In genomic region chr3:190404715-190405114, GRCh38 we compare ENCODE assay signal across 28 cellular contexts. TPM values are rescaled to one million over a fixed set of nuclear protein-coding genes. Genes with fewer than 3 reads are reported as not detected.
"Had no signal": no experiment of that assay in that cellular context is flagged by ENCODE, and none has a peak within 500 bp of the region (broad histone marks: within the 10 kb centered on the region; RNA-seq: fewer than 3 reads in every experiment).

No MANE protein-coding gene starts in this region.

- H3K4me3 ChIP-seq: gastrocnemius medialis, prostate gland, right atrium auricular region, thyroid gland had no signal

- DNase-seq: activated CD4-positive, alpha-beta T cell treated with anti-CD3 and anti-CD28 coated beads, Interleukin-2, amount 10 ng/mL, durations not matched to agents 7 days and 5 days; activated CD4-positive, CD25-positive, alpha-beta regulatory T cell treated with anti-CD3 and anti-CD28 coated beads, Interleukin-2, amount 50 U/mL, for 72 hours; activated CD8-positive, alpha-beta memory T cell treated with anti-CD3 and anti-CD28 coated beads, Interleukin-2, amount 10 ng/mL, durations not matched to agents 7 days and 5 days; activated CD8-positive, alpha-beta T cell treated with anti-CD3 and anti-CD28 coated beads for 36 hours; activated effector memory CD4-positive, alpha-beta T cell treated with anti-CD3 and anti-CD28 coated beads, Interleukin-2, amount 50 U/mL, for 16 hours; activated naive CD4-positive, alpha-beta T cell treated with anti-CD3 and anti-CD28 coated beads, Interleukin-2, amount 10 ng/mL, durations not matched to agents 7 days and 5 days; activated T-cell treated with anti-CD3 and anti-CD28 coated beads for 4 hours; amygdala; cerebellar nuclear complex; cortex of kidney; erythroblast; gastrocnemius medialis; hippocampal formation; left cardiac atrium; naive B cell; occipital lobe; stimulated activated CD4-positive, alpha-beta T cell treated with anti-CD3 and anti-CD28 coated beads, Interleukin-12 subunit alpha, Interleukin-12 subunit beta, amount 100 ng/mL, for 4 hours; stimulated activated CD4-positive, alpha-beta T cell treated with anti-CD3 and anti-CD28 coated beads, Interleukin-1b, Interleukin-23, amount 100 ng/mL, for 48 hours; substantia nigra; T-helper 2 cell; thyroid gland; WERI-Rb-1 had no signal

- H3K27ac ChIP-seq: gastrocnemius medialis, prostate gland, right atrium auricular region, thyroid gland, WERI-Rb-1 had no signal

- H3K27me3 ChIP-seq: gastrocnemius medialis, right atrium auricular region, thyroid gland had no signal

- H3K9me3 ChIP-seq: gastrocnemius medialis, prostate gland, right atrium auricular region, thyroid gland had no signal

- H3K4me1 ChIP-seq: gastrocnemius medialis, prostate gland, right atrium auricular region, thyroid gland had no signal

- ATAC-seq: activated CD8-positive, alpha-beta memory T cell treated with anti-CD3 and anti-CD28 coated beads, Interleukin-2, amount 10 ng/mL, durations not matched to agents 7 days and 5 days; activated CD8-positive, alpha-beta T cell treated with anti-CD3 and anti-CD28 coated beads for 36 hours; gastrocnemius medialis; left cardiac atrium had no signal

- H3K36me3 ChIP-seq: gastrocnemius medialis, prostate gland, right atrium auricular region, thyroid gland, WERI-Rb-1 had no signal

RNA-seq across cellular contexts. Expression of gene CLDN16, which starts 16.8 kb away (rescaled TPM):
- total RNA-seq: activated CD4-positive, alpha-beta T cell treated with anti-CD3 and anti-CD28 coated beads, Interleukin-2, amount 10 ng/mL, durations not matched to agents 7 days and 5 days; activated CD8-positive, alpha-beta memory T cell treated with anti-CD3 and anti-CD28 coated beads, Interleukin-2, amount 10 ng/mL, durations not matched to agents 7 days and 5 days; activated CD8-positive, alpha-beta T cell treated with anti-CD3 and anti-CD28 coated beads for 36 hours; gastrocnemius medialis had no signal
- polyA plus RNA-seq: neural cell had no signal

RNA-seq across cellular contexts. Expression of gene TMEM207, which starts 45.0 kb away (rescaled TPM):
- total RNA-seq: activated CD4-positive, alpha-beta T cell treated with anti-CD3 and anti-CD28 coated beads, Interleukin-2, amount 10 ng/mL, durations not matched to agents 7 days and 5 days; activated CD8-positive, alpha-beta memory T cell treated with anti-CD3 and anti-CD28 coated beads, Interleukin-2, amount 10 ng/mL, durations not matched to agents 7 days and 5 days; activated CD8-positive, alpha-beta T cell treated with anti-CD3 and anti-CD28 coated beads for 36 hours; bronchial epithelial cell; gastrocnemius medialis; left cardiac atrium; lower leg skin; mucosa of gallbladder; occipital lobe; prostate gland; right atrium auricular region; thyroid gland had no signal
